Comparison of ENCODE assay signal across 25 cellular contexts in genomic region chr7:21346297-21346696, GRCh38.
DNase-seq lines count a peak whose midpoint lies in the region; ATAC-seq, FAIRE-seq and TF ChIP-seq lines count a peak whose summit lies in the region.
"Had no signal": no experiment of that assay in that cellular context is flagged by ENCODE, and none has a peak within 500 bp of the region (broad histone marks: within the 10 kb centered on the region; RNA-seq: fewer than 3 reads in every experiment).

No MANE protein-coding gene starts in this region.

- H3K4me1 Mint-ChIP-seq in neural progenitor cell: peaks cover 6% of the 10 kb centered on the region
- no peaks in the 10 kb centered on the region for H3K4me1 Mint-ChIP-seq in Calu3 (ENCODE audit: low read depth, unreplicated experiment)
- H3K4me1 Mint-ChIP-seq: T-helper 17 cell had no signal

- CTCF ChIA-PET in Calu3 (lab: Charles Lee): interaction anchor here (1.2 kb wide), 1 partner anchor 9 kb away, joined by 3 read pairs; no protein-coding TSS in a partner anchor

- BruUV-seq in Calu3 (replicated peaks; lab: Mats Ljungman, UMichigan): no TSS peak

- no peak for TF ChIP-seq EP300 in ovary (IDR thresholded peaks at IDR 0.05)

- intact Hi-C loops in ovary (cut with DNase I): no loop called here
- intact Hi-C loops in Calu3 (cut with micrococcal nuclease; ENCODE audit: unreplicated experiment): no loop called here

- H4K20me1 ChIP-seq in neural progenitor cell (ENCODE audit: low read depth): no peaks in the 10 kb centered on the region
- H4K20me1 ChIP-seq: BLaER1 had no signal

- H3K36me3 Mint-ChIP-seq in neural progenitor cell: no peaks in the 10 kb centered on the region
- H3K36me3 Mint-ChIP-seq in Calu3 (ENCODE audit: insufficient read depth, unreplicated experiment): no peaks in the 10 kb centered on the region

- TF ChIP-seq CTCF in neural progenitor cell (IDR thresholded peaks at IDR 0.05): no peak
- TF ChIP-seq CTCF in ovary (IDR thresholded peaks at IDR 0.05): no peak
- TF ChIP-seq CTCF in Calu3 (IDR thresholded peaks at IDR 0.05; ENCODE audit: unreplicated experiment): no peak

- ATAC-seq in GM18858 (IDR thresholded peaks at IDR 0.05; ENCODE audit: unreplicated experiment): peak; percentile 52
- ATAC-seq in HG03342 (IDR thresholded peaks at IDR 0.05; ENCODE audit: unreplicated experiment): peak; percentile 55
- no peak for ATAC-seq in GM18873 (IDR thresholded peaks at IDR 0.05; ENCODE audit: low FRiP score, unreplicated experiment)
- ATAC-seq: HCT116, T-helper 17 cell had no signal

- H3K9me3 ChIP-seq in neural progenitor cell (ENCODE audit: low read depth) (no peaks in the 10 kb centered on the region), ovary (no peaks in the 10 kb centered on the region)
- H3K9me3 ChIP-seq: BLaER1, Caco-2 had no signal

- H3K4me1 ChIP-seq in neural progenitor cell: peaks cover 7% of the 10 kb centered on the region
- no peaks in the 10 kb centered on the region for H3K4me1 ChIP-seq in ovary (ENCODE audit: insufficient read depth)
- H3K4me1 ChIP-seq: BLaER1 had no signal

- peaks cover 2% of the 10 kb centered on the region for H3K27me3 Mint-ChIP-seq in neural progenitor cell (ENCODE audit: insufficient read depth, low read depth)
- H3K27me3 Mint-ChIP-seq in Calu3 (ENCODE audit: unreplicated experiment): peaks cover 31% of the 10 kb centered on the region
- H3K27me3 Mint-ChIP-seq: CD4-positive, alpha-beta T cell; T-helper 17 cell had no signal

- FAIRE-seq in GM12892 (lab: Jason Lieb, UNC): peak; percentile 53
- FAIRE-seq: G401.6 had no signal

- H3K27ac ChIP-seq in neural progenitor cell: no peak overlapping the region
- no peak overlapping the region for H3K27ac ChIP-seq in ovary
- H3K27ac ChIP-seq: BLaER1, PC-9, RWPE1, SK-N-MC had no signal

- DNase-seq in GM12892 (ENCODE audit: insufficient read length) (no peak), neural progenitor cell (ENCODE audit: low spot score) (no peak), ovary (no peak), Calu3 (no peak)
- DNase-seq: Caco-2; CD4-positive, alpha-beta T cell; GOT3; Kasumi-1; NCI-H1417; NCI-H1694 treated with DMSO at 0.1 percent for 48 hours; NCI-H2081 treated with DMSO at 0.1 percent for 48 hours; NCI-H446; NCI-H526; PC-9; SHP77 treated with DMSO at 0.1 percent for 48 hours; SW 1271; T-helper 17 cell had no signal

- no peaks in the 10 kb centered on the region for H3K79me2 ChIP-seq in neural progenitor cell (ENCODE audit: low read depth)

- H3K9me3 Mint-ChIP-seq in neural progenitor cell (peaks cover 2% of the 10 kb centered on the region), Calu3 (ENCODE audit: low read depth, unreplicated experiment) (no peaks in the 10 kb centered on the region)
- H3K9me3 Mint-ChIP-seq: CD4-positive, alpha-beta T cell had no signal

- H3K9ac ChIP-seq in neural progenitor cell: no peak overlapping the region
- H3K9ac ChIP-seq: BLaER1 had no signal

- no peak for TF ChIP-seq POLR2A in GM12892 (IDR thresholded peaks at IDR 0.05; ENCODE audit: low read depth, low read length)
- TF ChIP-seq POLR2A in ovary (IDR thresholded peaks at IDR 0.05): no peak

- no peak overlapping the region for H3K27ac Mint-ChIP-seq in neural progenitor cell
- no peak overlapping the region for H3K27ac Mint-ChIP-seq in Calu3 (ENCODE audit: unreplicated experiment)
- H3K27ac Mint-ChIP-seq: CD4-positive, alpha-beta T cell; T-helper 17 cell had no signal

- no peaks in the 10 kb centered on the region for H3K36me3 ChIP-seq in neural progenitor cell
- H3K36me3 ChIP-seq in ovary: no peaks in the 10 kb centered on the region
- H3K36me3 ChIP-seq: BLaER1 had no signal

- no peak overlapping the region for H3K4me3 Mint-ChIP-seq in neural progenitor cell
- no peak overlapping the region for H3K4me3 Mint-ChIP-seq in Calu3 (ENCODE audit: low read depth, unreplicated experiment)
- H3K4me3 Mint-ChIP-seq: CD4-positive, alpha-beta T cell; T-helper 17 cell had no signal

- no peaks in the 10 kb centered on the region for H3F3A ChIP-seq in neural progenitor cell (ENCODE audit: low read depth)

- no peak overlapping the region for H3K4me2 ChIP-seq in neural progenitor cell
- H3K4me2 ChIP-seq: BLaER1, PC-9 had no signal

- H3K27me3 ChIP-seq in neural progenitor cell (no peaks in the 10 kb centered on the region), ovary (no peaks in the 10 kb centered on the region)
- H3K27me3 ChIP-seq: BLaER1 had no signal

- H2AFZ ChIP-seq in neural progenitor cell (replicated peaks): peak overlapping the region; percentile 50
- H2AFZ ChIP-seq: PC-9 had no signal

- H3K4me3 ChIP-seq in neural progenitor cell: no peak overlapping the region
- no peak overlapping the region for H3K4me3 ChIP-seq in ovary
- H3K4me3 ChIP-seq: BLaER1, PC-9, SK-N-MC had no signal
